23 cellular contexts compared by ENCODE assay signal in genomic region chr6:160952633-160953281, GRCh38. TPM values are rescaled to one million over a fixed set of nuclear protein-coding genes. Genes with fewer than 3 reads are reported as not detected.
DNase-seq lines count a peak whose midpoint lies in the region; ATAC-seq and TF ChIP-seq lines count a peak whose summit lies in the region.
"Had no signal": no experiment of that assay in that cellular context is flagged by ENCODE, and none has a peak within 500 bp of the region (broad histone marks: within the 10 kb centered on the region; RNA-seq: fewer than 3 reads in every experiment).

No MANE protein-coding gene starts in this region.

- H3K36me3 ChIP-seq in left lung (no peaks in the 10 kb centered on the region), upper lobe of right lung (no peaks in the 10 kb centered on the region)

- peaks cover 16% of the 10 kb centered on the region for H3K27me3 Mint-ChIP-seq in activated CD4-positive, alpha-beta T cell treated with anti-CD3 and anti-CD28 coated beads, Interleukin-2, amount 10 ng/mL, durations not matched to agents 7 days and 5 days

- H3K9me3 ChIP-seq in left lung (no peaks in the 10 kb centered on the region), upper lobe of right lung (no peaks in the 10 kb centered on the region)
- H3K9me3 ChIP-seq: SK-N-SH had no signal

- peak; percentile 52 for ATAC-seq in left lung
- peak; percentile 52 for ATAC-seq in upper lobe of right lung
- no peak for ATAC-seq in GM18873 (IDR thresholded peaks at IDR 0.05; ENCODE audit: low FRiP score, unreplicated experiment)
- ATAC-seq: activated T-helper 17 cell treated with anti-CD3 and anti-CD28 coated beads, Interleukin-2, amount 50 U/mL, for 72 hours; CD8-positive, alpha-beta T cell; stimulated activated effector memory CD8-positive, alpha-beta T cell treated with anti-CD3 and anti-CD28 coated beads, Interleukin-12 subunit alpha, Interleukin-12 subunit beta, amount 100 ng/mL, for 72 hours; T-helper 17 cell had no signal

- no peak for TF ChIP-seq CTCF in choroid plexus epithelial cell (conservative IDR thresholded peaks at IDR 0.05; ENCODE audit: low read depth, low read length)
- TF ChIP-seq CTCF in left lung (IDR thresholded peaks at IDR 0.05): no peak
- no peak for TF ChIP-seq CTCF in upper lobe of right lung (IDR thresholded peaks at IDR 0.05)

- H3K4me1 ChIP-seq in left lung: no peaks in the 10 kb centered on the region
- no peaks in the 10 kb centered on the region for H3K4me1 ChIP-seq in upper lobe of right lung

- POLR2A ChIA-PET in activated CD4-positive, alpha-beta T cell treated with anti-CD3 and anti-CD28 coated beads, Interleukin-2, amount 10 ng/mL, durations not matched to agents 7 days and 5 days (lab: Charles Lee): no interaction called here

- no peaks in the 10 kb centered on the region for H3K4me1 Mint-ChIP-seq in activated CD4-positive, alpha-beta T cell treated with anti-CD3 and anti-CD28 coated beads, Interleukin-2, amount 10 ng/mL, durations not matched to agents 7 days and 5 days
- H3K4me1 Mint-ChIP-seq: activated naive CD8-positive, alpha-beta T cell treated with anti-CD3 and anti-CD28 coated beads for 36 hours; activated T-helper 17 cell treated with anti-CD3 and anti-CD28 coated beads, Interleukin-2, amount 50 U/mL, for 72 hours; stimulated activated effector memory CD8-positive, alpha-beta T cell treated with anti-CD3 and anti-CD28 coated beads, Interleukin-12 subunit alpha, Interleukin-12 subunit beta, amount 100 ng/mL, for 72 hours had no signal

- intact Hi-C loops in left lung (cut with DNase I) (no loop called here), upper lobe of right lung (cut with DNase I) (no loop called here)

- peaks cover 0 to 6% of the 10 kb centered on the region in 2 donors for H3K27me3 ChIP-seq in left lung
- H3K27me3 ChIP-seq in upper lobe of right lung: no peaks in the 10 kb centered on the region

- H3K4me3 Mint-ChIP-seq in activated CD4-positive, alpha-beta T cell treated with anti-CD3 and anti-CD28 coated beads, Interleukin-2, amount 10 ng/mL, durations not matched to agents 7 days and 5 days: no peak overlapping the region
- H3K4me3 Mint-ChIP-seq: activated naive CD8-positive, alpha-beta T cell treated with anti-CD3 and anti-CD28 coated beads for 36 hours; activated T-helper 17 cell treated with anti-CD3 and anti-CD28 coated beads, Interleukin-2, amount 50 U/mL, for 72 hours; CD8-positive, alpha-beta T cell; stimulated activated effector memory CD8-positive, alpha-beta T cell treated with anti-CD3 and anti-CD28 coated beads, Interleukin-12 subunit alpha, Interleukin-12 subunit beta, amount 100 ng/mL, for 72 hours; T-helper 17 cell had no signal

- DNase-seq in SIG-M5 treated with dmso at 0.1 percent for 504 hours (lab: John Stamatoyannopoulos, UW; ENCODE audit: unreplicated experiment): peak; percentile 6
- DNase-seq in SIG-M5 (lab: John Stamatoyannopoulos, UW): no peak
- peak; percentile 27 for DNase-seq in choroid plexus epithelial cell (ENCODE audit: low read depth)
- no peak for DNase-seq in left lung
- DNase-seq in upper lobe of right lung: no peak
- DNase-seq in activated CD4-positive, alpha-beta T cell treated with anti-CD3 and anti-CD28 coated beads, Interleukin-2, amount 10 ng/mL, durations not matched to agents 7 days and 5 days: no peak
- no peak for DNase-seq in RKO (ENCODE audit: low spot score)
- DNase-seq: activated naive CD8-positive, alpha-beta T cell treated with anti-CD3 and anti-CD28 coated beads for 36 hours; AML-193; CD8-positive, alpha-beta T cell; DMS153; effector CD4-positive, alpha-beta T cell; NCI-H1436 treated with DMSO at 0.1 percent for 48 hours; NCI-H524; SK-N-SH; stimulated activated CD4-positive, alpha-beta T cell treated with anti-CD3 and anti-CD28 coated beads, Interleukin-2, amount 100 ng/mL, for 24 hours; substantia nigra; T-helper 17 cell had no signal

- H3K36me3 Mint-ChIP-seq in activated CD4-positive, alpha-beta T cell treated with anti-CD3 and anti-CD28 coated beads, Interleukin-2, amount 10 ng/mL, durations not matched to agents 7 days and 5 days (ENCODE audit: low read depth): no peaks in the 10 kb centered on the region
- H3K36me3 Mint-ChIP-seq: activated naive CD8-positive, alpha-beta T cell treated with anti-CD3 and anti-CD28 coated beads for 36 hours; CD8-positive, alpha-beta T cell; stimulated activated effector memory CD8-positive, alpha-beta T cell treated with anti-CD3 and anti-CD28 coated beads, Interleukin-12 subunit alpha, Interleukin-12 subunit beta, amount 100 ng/mL, for 72 hours had no signal

- CTCF ChIA-PET in activated CD4-positive, alpha-beta T cell treated with anti-CD3 and anti-CD28 coated beads, Interleukin-2, amount 10 ng/mL, durations not matched to agents 7 days and 5 days (lab: Charles Lee): no interaction called here

- H3K9me3 Mint-ChIP-seq in activated CD4-positive, alpha-beta T cell treated with anti-CD3 and anti-CD28 coated beads, Interleukin-2, amount 10 ng/mL, durations not matched to agents 7 days and 5 days: no peaks in the 10 kb centered on the region
- H3K9me3 Mint-ChIP-seq: activated naive CD8-positive, alpha-beta T cell treated with anti-CD3 and anti-CD28 coated beads for 36 hours; activated T-helper 17 cell treated with anti-CD3 and anti-CD28 coated beads, Interleukin-2, amount 50 U/mL, for 72 hours; stimulated activated effector memory CD8-positive, alpha-beta T cell treated with anti-CD3 and anti-CD28 coated beads, Interleukin-12 subunit alpha, Interleukin-12 subunit beta, amount 100 ng/mL, for 72 hours had no signal

- peak overlapping the region in 1 of 2 donors; percentile 14 for H3K27ac ChIP-seq in left lung
- H3K27ac ChIP-seq in upper lobe of right lung: no peak overlapping the region
- H3K27ac ChIP-seq: VCaP had no signal

- H3K4me3 ChIP-seq in choroid plexus epithelial cell (ENCODE audit: low read depth, low read length) (no peak overlapping the region), left lung (no peak overlapping the region), upper lobe of right lung (no peak overlapping the region)
- H3K4me3 ChIP-seq: smooth muscle cell had no signal

- no peak overlapping the region for H3K27ac Mint-ChIP-seq in activated CD4-positive, alpha-beta T cell treated with anti-CD3 and anti-CD28 coated beads, Interleukin-2, amount 10 ng/mL, durations not matched to agents 7 days and 5 days
- H3K27ac Mint-ChIP-seq: activated naive CD8-positive, alpha-beta T cell treated with anti-CD3 and anti-CD28 coated beads for 36 hours; activated T-helper 17 cell treated with anti-CD3 and anti-CD28 coated beads, Interleukin-2, amount 50 U/mL, for 72 hours; CD8-positive, alpha-beta T cell; stimulated activated effector memory CD8-positive, alpha-beta T cell treated with anti-CD3 and anti-CD28 coated beads, Interleukin-12 subunit alpha, Interleukin-12 subunit beta, amount 100 ng/mL, for 72 hours; T-helper 17 cell had no signal

RNA-seq across cellular contexts. Expression of gene MAP3K4, which starts 38.8 kb away (rescaled TPM):
- total RNA-seq in left lung (10 to 100 TPM; 35.6 to 47.5 TPM), upper lobe of right lung (47.7 TPM)
- total RNA-seq in activated CD4-positive, alpha-beta T cell treated with anti-CD3 and anti-CD28 coated beads, Interleukin-2, amount 10 ng/mL, durations not matched to agents 7 days and 5 days: 10 to 100 TPM; 43.6 to 47.2 TPM

Comparison
In these comparisons a context has a peak if more than half of its experiments do, and no peak if none do; other contexts are left out.
1. DNase-seq: peak in SIG-M5 treated with dmso at 0.1 percent for 504 hours (single experiment) and choroid plexus epithelial cell (single experiment); none in SIG-M5 (single experiment), left lung (0 of 2), upper lobe of right lung (single experiment), activated CD4-positive, alpha-beta T cell treated with anti-CD3 and anti-CD28 coated beads, Interleukin-2, amount 10 ng/mL, durations not matched to agents 7 days and 5 days (single experiment) and RKO (single experiment).